Comparison of ENCODE assay signal across 16 cellular contexts in genomic region chr10:99484626-99485581, GRCh38. TPM values are rescaled to one million over a fixed set of nuclear protein-coding genes. Genes with fewer than 3 reads are reported as not detected.
DNase-seq lines count a peak whose midpoint lies in the region; ATAC-seq and TF ChIP-seq lines count a peak whose summit lies in the region.
"Had no signal": no experiment of that assay in that cellular context is flagged by ENCODE, and none has a peak within 500 bp of the region (broad histone marks: within the 10 kb centered on the region; RNA-seq: fewer than 3 reads in every experiment).

No MANE protein-coding gene starts in this region.

- CTCF ChIA-PET in OCI-LY7 (lab: Charles Lee; ENCODE audit: unreplicated experiment) = interaction anchor here (0.5 kb wide), 1 partner anchor 80 kb away, joined by 3 read pairs; no protein-coding TSS in a partner anchor

- H3K36me3 Mint-ChIP-seq in GM23338 (ENCODE audit: low read depth) = no peaks in the 10 kb centered on the region

- no peaks in the 10 kb centered on the region for H3K9me3 Mint-ChIP-seq in GM23338

- H2AFZ ChIP-seq in GM23338 (0 out of 2 replicates have a peak overlapping the region, but pooled peaks have one; percentile 2), OCI-LY7 (ENCODE audit: low read length) (no peak overlapping the region)

- intact Hi-C loops in OCI-LY7 (cut with micrococcal nuclease; ENCODE audit: unreplicated experiment) = no loop called here

- POLR2A ChIA-PET in OCI-LY7 (lab: Charles Lee) = interaction anchor here (0.6 to 0.7 kb wide), 2 partner anchors 16 to 183 kb away, joined by 3 read pairs; no protein-coding TSS in a partner anchor

- H3K4me2 ChIP-seq in GM23338 (no peak overlapping the region), OCI-LY7 (ENCODE audit: low read length) (no peak overlapping the region)

- H3K27ac ChIP-seq in GM23338 (ENCODE audit: low read depth) (no peak overlapping the region), OCI-LY7 (ENCODE audit: low read depth, low read length, poor library complexity, severe bottlenecking) (no peak overlapping the region)

- no TSS peak for BruUV-seq in OCI-LY7 (replicated peaks; lab: Mats Ljungman, UMichigan)

- ATAC-seq in GM23338 (peak; percentile 90), GM21723 (IDR thresholded peaks at IDR 0.05; ENCODE audit: unreplicated experiment) (no peak)

- H3K27me3 ChIP-seq in BE2C (peaks cover 3% of the 10 kb centered on the region), GM23338 (ENCODE audit: insufficient read depth) (peaks cover 6% of the 10 kb centered on the region; the same call in 1 of the 2 replicates)

- H3K4me1 ChIP-seq in BE2C = no peaks in the 10 kb centered on the region
- no peaks in the 10 kb centered on the region for H3K4me1 ChIP-seq in GM23338 (ENCODE audit: insufficient read depth)
- peaks cover 13% of the 10 kb centered on the region for H3K4me1 ChIP-seq in OCI-LY7 (ENCODE audit: insufficient read depth, low read length, poor library complexity, severe bottlenecking)

- H3K79me2 ChIP-seq in GM23338 (replicated peaks; ENCODE audit: insufficient read depth) (no peaks in the 10 kb centered on the region), OCI-LY7 (ENCODE audit: insufficient read depth, low read depth, low read length) (no peaks in the 10 kb centered on the region)

- H3K4me3 ChIP-seq in BE2C (ENCODE audit: low read depth, low read length) = no peak overlapping the region
- no peak overlapping the region for H3K4me3 ChIP-seq in GM23338
- no peak overlapping the region for H3K4me3 ChIP-seq in OCI-LY7 (ENCODE audit: low read depth, low read length, poor library complexity, severe bottlenecking)
- H3K4me3 ChIP-seq in fibroblast of mammary gland (ENCODE audit: control insufficient read depth, low read depth, low read length) = no peak overlapping the region

- no peak for DNase-seq in BE2C
- DNase-seq in GM23338 (ENCODE audit: low spot score) = peak; percentile 71
- no peak for DNase-seq in OCI-LY7 (ENCODE audit: low spot score)
- no peak for DNase-seq in fibroblast of mammary gland (ENCODE audit: low read depth)
- no peak for DNase-seq in DMS79 treated with DMSO at 0.1 percent for 48 hours (lab: John Stamatoyannopoulos, UW)
- no peak for DNase-seq in NCI-H187 (lab: John Stamatoyannopoulos, UW)
- DNase-seq in NCI-H2171 treated with DMSO at 0.1 percent for 48 hours (lab: John Stamatoyannopoulos, UW) = no peak
- DNase-seq: AML-193; kidney glomerular epithelial cell; MM.1S; NCI-H524 treated with DMSO at 0.1 percent for 48 hours; stimulated activated CD4-positive, alpha-beta T cell treated with anti-CD3 and anti-CD28 coated beads, Interleukin-2, amount 100 ng/mL, for 48 hours; stimulated activated naive CD4-positive, alpha-beta T cell had no signal

- peaks cover 2% of the 10 kb centered on the region for H3K27me3 Mint-ChIP-seq in GM23338 (ENCODE audit: insufficient read depth, low read depth, poor library complexity)

- H3K9me3 ChIP-seq in BE2C (no peaks in the 10 kb centered on the region), OCI-LY7 (ENCODE audit: low read length) (no peaks in the 10 kb centered on the region)

- H3K9me2 ChIP-seq in GM23338 (ENCODE audit: insufficient read depth) (no peaks in the 10 kb centered on the region), OCI-LY7 (ENCODE audit: insufficient read depth, low read length) (peaks cover 4% of the 10 kb centered on the region; the same call in 1 of the 2 replicates)

- no peak overlapping the region for H3K27ac Mint-ChIP-seq in GM23338

- TF ChIP-seq CTCF in BE2C (IDR thresholded peaks at IDR 0.05; ENCODE audit: low read depth, low read length) (peak; percentile 36), GM23338 (conservative IDR thresholded peaks at IDR 0.05; ENCODE audit: low read depth in 2 of 2) (peak; percentile 74 to 77), OCI-LY7 (conservative IDR thresholded peaks at IDR 0.05; ENCODE audit: low read length) (peak; percentile 46; the same call in 1 of the 2 replicates), fibroblast of mammary gland (conservative IDR thresholded peaks at IDR 0.05; ENCODE audit: control insufficient read depth, insufficient read depth, low read depth, low read length) (peak; percentile 7)

- H3K36me3 ChIP-seq in BE2C = no peaks in the 10 kb centered on the region
- no peaks in the 10 kb centered on the region for H3K36me3 ChIP-seq in GM23338 (ENCODE audit: insufficient read depth)
- H3K36me3 ChIP-seq in OCI-LY7 (ENCODE audit: insufficient read depth, low read length) = no peaks in the 10 kb centered on the region

- H3K4me3 Mint-ChIP-seq in GM23338 = no peak overlapping the region

- H4K20me1 ChIP-seq in GM23338 (replicated peaks; ENCODE audit: insufficient read depth) (no peaks in the 10 kb centered on the region), OCI-LY7 (ENCODE audit: insufficient read depth, low read length) (no peaks in the 10 kb centered on the region)

- H3K4me1 Mint-ChIP-seq in GM23338 = peaks cover 5% of the 10 kb centered on the region; the same call in 1 of the 3 replicates

- no peaks in the 10 kb centered on the region for H3F3A ChIP-seq in GM23338 (replicated peaks; ENCODE audit: low read depth)

TF ChIP-seq in GM23338, 12 proteins besides CTCF, POLR2A, EP300 and RAD21:
- TF ChIP-seq ETS1 (IDR thresholded peaks at IDR 0.05) (no peak), EZH2phosphoT487 (IDR thresholded peaks at IDR 0.05; ENCODE audit: unreplicated experiment) (no peak), POLR2AphosphoS5 (IDR thresholded peaks at IDR 0.05; ENCODE audit: low read depth) (no peak), CREB1 (CRISPR knock-in tag; IDR thresholded peaks at IDR 0.05; ENCODE audit: low read depth) (no peak), JUNB (IDR thresholded peaks at IDR 0.05; ENCODE audit: unreplicated experiment) (no peak), REST (IDR thresholded peaks at IDR 0.05; ENCODE audit: unreplicated experiment) (no peak), NANOG (IDR thresholded peaks at IDR 0.05; ENCODE audit: borderline replicate concordance) (no peak), STAT1 (IDR thresholded peaks at IDR 0.05; ENCODE audit: unreplicated experiment) (no peak), ZNF331 (CRISPR knock-in tag; IDR thresholded peaks at IDR 0.05; ENCODE audit: low read depth) (no peak), ZNF114 (CRISPR knock-in tag; IDR thresholded peaks at IDR 0.05) (no peak)

RNA-seq across cellular contexts. Expression of gene NKX2-3, which starts 47.8 kb away (rescaled TPM):
- polyA plus RNA-seq in BE2C (2012; ENCODE audit: insufficient read depth, insufficient read length, low read depth) = not detected
- not detected in 2 replicates for total RNA-seq in GM23338 (2014; rRNA removed; shearing (Covaris generic))
- polyA plus RNA-seq in GM23338 (2016; fragmentation: Nextera tagmentation; extraction: Ambion mirVana) = not detected in 2 replicates
- total RNA-seq in OCI-LY7 (2014; rRNA removed; shearing (Covaris generic)) = not detected in 2 replicates
- not detected in 2 replicates for total RNA-seq in OCI-LY7 (2022)
- total RNA-seq: dermis microvascular lymphatic vessel endothelial cell, fibroblast of villous mesenchyme had no signal

RNA-seq across cellular contexts. Expression of gene GOT1, which starts 54.5 kb away (rescaled TPM):
- polyA plus RNA-seq in BE2C (2012; ENCODE audit: insufficient read depth, insufficient read length, low read depth) = 89.3 TPM
- 29.4 and 36.8 TPM in 2 replicates for total RNA-seq in GM23338 (2014; rRNA removed; shearing (Covaris generic))
- 31.8 and 37.7 TPM in 2 replicates for polyA plus RNA-seq in GM23338 (2016; fragmentation: Nextera tagmentation; extraction: Ambion mirVana)
- total RNA-seq in OCI-LY7 (2014; rRNA removed; shearing (Covaris generic)) = 24.5 and 26.4 TPM in 2 replicates
- total RNA-seq in OCI-LY7 (2022) = 50.4 and 59.0 TPM in 2 replicates

Comparison
In these comparisons a context has a peak if more than half of its experiments do, and no peak if none do; other contexts are left out.
1. CTCF ChIP-seq: peak in every context shown above with its lines; median percentile 76 in GM23338; 46 in OCI-LY7; 36 in BE2C; 7 in fibroblast of mammary gland.